11 cellular contexts compared by ENCODE assay signal in genomic region chr7:134920026-134920758, GRCh38.
A peak's percentile ranks its signal among the peaks of the same experiment; 100 is the strongest.
DNase-seq lines count a peak whose midpoint lies in the region; TF ChIP-seq lines count a peak whose summit lies in the region.
"Had no signal": no experiment of that assay in that cellular context is flagged by ENCODE, and none has a peak within 500 bp of the region (broad histone marks: within the 10 kb centered on the region; RNA-seq: fewer than 3 reads in every experiment).

No MANE protein-coding gene starts in this region.

- peaks cover 24% of the 10 kb centered on the region for H3K36me3 Mint-ChIP-seq in neural crest cell (ENCODE audit: low read depth)
- H3K36me3 Mint-ChIP-seq in activated naive CD4-positive, alpha-beta T cell treated with anti-CD3 and anti-CD28 coated beads, Interleukin-2, amount 10 ng/mL, durations not matched to agents 7 days and 5 days: no peaks in the 10 kb centered on the region

- in situ Hi-C loops in astrocyte of the cerebellum (cut with HindIII; ENCODE audit: low sequenced_read_pairs): no loop called here

- CTCF ChIA-PET in activated naive CD4-positive, alpha-beta T cell treated with anti-CD3 and anti-CD28 coated beads, Interleukin-2, amount 10 ng/mL, durations not matched to agents 7 days and 5 days (lab: Charles Lee): no interaction called here

- TF ChIP-seq CTCF in HFF-Myc (IDR thresholded peaks at IDR 0.05; ENCODE audit: low read depth, low read length, missing control alignments) (no peak), astrocyte of the cerebellum (IDR thresholded peaks at IDR 0.05; ENCODE audit: low read depth, low read length, missing control alignments) (no peak), neural crest cell (conservative IDR thresholded peaks at IDR 0.05) (no peak), uterus (IDR thresholded peaks at IDR 0.05) (no peak)

- H3K36me3 ChIP-seq in uterus: no peaks in the 10 kb centered on the region

- peak overlapping the region; percentile 57 for H3K27ac Mint-ChIP-seq in neural crest cell (ENCODE audit: unreplicated experiment)
- no peak overlapping the region for H3K27ac Mint-ChIP-seq in activated naive CD4-positive, alpha-beta T cell treated with anti-CD3 and anti-CD28 coated beads, Interleukin-2, amount 10 ng/mL, durations not matched to agents 7 days and 5 days

- peaks cover 8% of the 10 kb centered on the region for H3K4me1 Mint-ChIP-seq in neural crest cell
- no peaks in the 10 kb centered on the region for H3K4me1 Mint-ChIP-seq in activated naive CD4-positive, alpha-beta T cell treated with anti-CD3 and anti-CD28 coated beads, Interleukin-2, amount 10 ng/mL, durations not matched to agents 7 days and 5 days

- no peaks in the 10 kb centered on the region for H3K9me3 ChIP-seq in uterus

- H3K27me3 Mint-ChIP-seq in neural crest cell (ENCODE audit: low read depth): no peaks in the 10 kb centered on the region
- no peaks in the 10 kb centered on the region for H3K27me3 Mint-ChIP-seq in activated naive CD4-positive, alpha-beta T cell treated with anti-CD3 and anti-CD28 coated beads, Interleukin-2, amount 10 ng/mL, durations not matched to agents 7 days and 5 days

- H3K4me3 Mint-ChIP-seq in neural crest cell: no peak overlapping the region
- no peak overlapping the region for H3K4me3 Mint-ChIP-seq in activated naive CD4-positive, alpha-beta T cell treated with anti-CD3 and anti-CD28 coated beads, Interleukin-2, amount 10 ng/mL, durations not matched to agents 7 days and 5 days

- H3K9me3 Mint-ChIP-seq in neural crest cell: no peaks in the 10 kb centered on the region
- no peaks in the 10 kb centered on the region for H3K9me3 Mint-ChIP-seq in activated naive CD4-positive, alpha-beta T cell treated with anti-CD3 and anti-CD28 coated beads, Interleukin-2, amount 10 ng/mL, durations not matched to agents 7 days and 5 days

- no peak overlapping the region for H3K4me3 ChIP-seq in HFF-Myc (replicated peaks; ENCODE audit: low read depth, low read length)
- H3K4me3 ChIP-seq in astrocyte of the cerebellum (ENCODE audit: low read depth, low read length): no peak overlapping the region
- no peak overlapping the region for H3K4me3 ChIP-seq in uterus

- peaks cover 10 to 11% of the 10 kb centered on the region in 2 donors for H3K4me1 ChIP-seq in uterus

- peak; percentile 46 for DNase-seq in GM03348 (ENCODE audit: low spot score)
- peak; percentile 88 for DNase-seq in HFF-Myc (ENCODE audit: extremely low read depth, low read depth)
- DNase-seq in astrocyte of the cerebellum (ENCODE audit: low read depth): peak; percentile 67
- DNase-seq in neural crest cell (ENCODE audit: low read depth, low spot score): no peak
- DNase-seq in DMS114 treated with DMSO at 0.1 percent for 48 hours (lab: John Stamatoyannopoulos, UW; ENCODE audit: unreplicated experiment): no peak
- no peak for DNase-seq in activated naive CD4-positive, alpha-beta T cell treated with anti-CD3 and anti-CD28 coated beads, Interleukin-2, amount 10 ng/mL, durations not matched to agents 7 days and 5 days
- DNase-seq in activated T-cell treated with anti-CD3 and anti-CD28 coated beads for 4 hours: no peak
- DNase-seq in uterus: no peak
- DNase-seq: activated CD4-positive, alpha-beta T cell treated with anti-CD3 and anti-CD28 coated beads for 1 hour; GF-D8; left colon had no signal

- no peaks in the 10 kb centered on the region for H3K27me3 ChIP-seq in uterus

- TF ChIP-seq POLR2A in uterus (IDR thresholded peaks at IDR 0.05): no peak

- no peak overlapping the region for H3K27ac ChIP-seq in uterus

- intact Hi-C loops in uterus (cut with DNase I; ENCODE audit: low total_unique reads): no loop called here

Comparison
In these comparisons a context has a peak if more than half of its experiments do, and no peak if none do; other contexts are left out.
1. DNase-seq: peak in GM03348 (single experiment), HFF-Myc (single experiment) and astrocyte of the cerebellum (single experiment); none in neural crest cell (single experiment), DMS114 treated with DMSO at 0.1 percent for 48 hours (single experiment), activated naive CD4-positive, alpha-beta T cell treated with anti-CD3 and anti-CD28 coated beads, Interleukin-2, amount 10 ng/mL, durations not matched to agents 7 days and 5 days (single experiment), activated T-cell treated with anti-CD3 and anti-CD28 coated beads for 4 hours (single experiment) and uterus (0 of 2).